ENCODE assay signal across 1 cellular context in the genomic region with DNA sequence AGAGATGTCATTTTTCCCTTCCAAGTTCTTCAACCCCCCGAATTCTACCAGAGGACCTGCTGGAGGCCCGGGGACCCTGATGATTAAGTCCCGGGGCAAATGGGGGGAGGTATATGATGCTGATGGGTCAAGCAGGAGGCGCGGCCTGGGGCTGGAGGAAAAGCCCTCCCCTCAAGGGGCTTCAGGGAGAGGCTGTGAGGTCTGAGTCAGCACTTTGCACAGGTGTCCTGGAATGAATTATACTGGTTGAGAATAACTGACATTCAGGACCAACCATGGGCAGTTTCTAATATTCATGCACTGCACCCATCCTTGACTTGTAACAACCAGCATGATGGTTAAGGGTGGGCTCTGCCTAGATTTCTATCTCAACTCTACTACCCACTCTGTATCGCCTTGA.
TF ChIP-seq lines count a peak whose summit lies in the region.

No MANE protein-coding gene starts in this region.

TF ChIP-seq in HepG2, 621 proteins besides CTCF, POLR2A, EP300 and RAD21 (continued from another document):
- no peak for TF ChIP-seq PHB2 (IDR thresholded peaks at IDR 0.05; ENCODE audit: partially characterized antibody)
- TF ChIP-seq RAD51 (IDR thresholded peaks at IDR 0.05; ENCODE audit: borderline replicate concordance): no peak
- no peak for TF ChIP-seq ZNF557 (CRISPR knock-in tag; IDR thresholded peaks at IDR 0.05)
- TF ChIP-seq MAFK (conservative IDR thresholded peaks at IDR 0.05 in 1 of 2, IDR thresholded peaks at IDR 0.05 in 1 of 2; ENCODE audit: low read length in 2 of 2): peak; percentile 69 to 86
- no peak for TF ChIP-seq HDAC1 (CRISPR knock-in tag; IDR thresholded peaks at IDR 0.05)
- no peak for TF ChIP-seq ZNF251 (CRISPR knock-in tag; IDR thresholded peaks at IDR 0.05)
- no peak for TF ChIP-seq JDP2 (CRISPR knock-in tag; IDR thresholded peaks at IDR 0.05; ENCODE audit: borderline replicate concordance)
